ENCODE assay signal across 7 cellular contexts in the genomic region with DNA sequence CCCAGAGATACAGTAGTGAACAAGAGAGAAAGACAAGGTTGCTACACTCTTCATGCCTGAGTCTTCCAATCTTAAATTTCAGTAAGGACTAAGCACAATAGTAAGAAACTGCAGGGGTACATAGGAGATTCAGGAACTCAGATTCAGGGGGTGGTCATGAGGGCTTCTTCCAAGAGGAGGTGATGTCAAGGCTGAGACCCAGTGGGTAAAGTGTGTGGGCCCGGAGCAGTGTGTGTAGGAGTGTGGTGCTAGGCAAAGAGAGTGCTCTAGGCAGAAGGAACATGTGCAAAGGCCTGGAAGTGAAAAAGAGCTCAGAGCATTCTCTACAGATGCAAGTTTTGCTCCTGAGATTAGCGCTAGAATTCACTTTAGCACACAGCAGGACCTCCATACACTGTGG.
"Had no signal": no experiment of that assay in that cellular context is flagged by ENCODE, and none has a peak within 500 bp of the region (broad histone marks: within the 10 kb centered on the region; RNA-seq: fewer than 3 reads in every experiment).

No MANE protein-coding gene starts in this region.

- DNase-seq: H9, HCEC 1CT, HFFc6 had no signal

- H3K4me2 ChIP-seq: GM23338 had no signal

- ATAC-seq: GM23338, HepG2 had no signal

- H3K4me3 ChIP-seq: GM23338 had no signal

- H2AFZ ChIP-seq: GM23338 had no signal

- H3K27ac ChIP-seq: HL-60 had no signal

- H3K4me3 Mint-ChIP-seq: GM23338, H9, HFFc6, IgD-negative memory B cell had no signal

- H3K9me3 Mint-ChIP-seq: GM23338, H9, HFFc6, IgD-negative memory B cell had no signal

- H3K27ac Mint-ChIP-seq: GM23338, HFFc6 had no signal
